Comparison of ENCODE assay signal across 28 cellular contexts in the genomic region with DNA sequence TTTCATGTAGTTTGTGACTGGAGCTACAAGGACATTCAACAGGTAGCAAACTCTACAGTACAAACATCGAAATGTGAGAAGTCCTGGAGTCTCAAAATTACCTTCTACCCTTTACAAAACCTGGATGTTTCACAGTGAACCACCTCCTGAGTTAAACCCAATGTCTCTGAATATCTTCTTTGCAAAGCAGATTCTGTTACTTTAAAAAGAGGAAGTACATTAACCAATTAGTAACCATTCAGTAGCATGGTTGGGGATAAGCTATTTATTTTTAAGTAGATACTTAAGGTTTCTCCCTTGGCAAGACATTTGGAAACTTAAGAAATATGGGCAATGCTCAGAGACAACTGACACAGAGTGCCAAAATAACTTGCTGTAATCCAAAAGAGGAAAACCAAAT.
DNase-seq lines count a peak whose midpoint lies in the region; ATAC-seq and TF ChIP-seq lines count a peak whose summit lies in the region.
"Had no signal": no experiment of that assay in that cellular context is flagged by ENCODE, and none has a peak within 500 bp of the region (broad histone marks: within the 10 kb centered on the region; RNA-seq: fewer than 3 reads in every experiment).

No MANE protein-coding gene starts in this region.

- no peaks in the 10 kb centered on the region for H3K9me3 ChIP-seq in mucosa of descending colon
- H3K9me3 ChIP-seq in esophagus squamous epithelium, result no peaks in the 10 kb centered on the region
- H3K9me3 ChIP-seq: left ventricle myocardium inferior had no signal

- no peak overlapping the region for H3K27ac ChIP-seq in esophagus squamous epithelium
- H3K27ac ChIP-seq: cardiac muscle cell, coronary artery, hepatocyte, left ventricle myocardium inferior, RWPE1 had no signal

- no peak for TF ChIP-seq POLR2A in esophagus squamous epithelium (IDR thresholded peaks at IDR 0.05)

- ATAC-seq in GM21786 (IDR thresholded peaks at IDR 0.05; ENCODE audit: unreplicated experiment) (peak; percentile 69), HG03565 (IDR thresholded peaks at IDR 0.05; ENCODE audit: unreplicated experiment) (peak; percentile 43), HG03280 (IDR thresholded peaks at IDR 0.05; ENCODE audit: unreplicated experiment) (no peak), mucosa of descending colon (no peak)
- ATAC-seq: effector memory CD8-positive, alpha-beta T cell; K562; naive thymus-derived CD4-positive, alpha-beta T cell; SK-N-SH treated with all-trans-retinoic acid at 6 μM for 48 hours had no signal

- H3K4me3 ChIP-seq in mucosa of descending colon (no peak overlapping the region), esophagus squamous epithelium (no peak overlapping the region)
- H3K4me3 ChIP-seq: cardiac muscle cell, coronary artery, hepatocyte, K562, left ventricle myocardium inferior had no signal

- intact Hi-C loops in mucosa of descending colon (cut with DNase I, micrococcal nuclease) (no loop called here), esophagus squamous epithelium (cut with DNase I) (no loop called here)

- 39 to 53% methylated on average over 1 of the region's 1 CpG for WGBS in esophagus squamous epithelium, 2 donors

- H3K36me3 ChIP-seq in mucosa of descending colon (ENCODE audit: low read depth) (no peaks in the 10 kb centered on the region), esophagus squamous epithelium (no peaks in the 10 kb centered on the region)
- H3K36me3 ChIP-seq: cardiac muscle cell, left ventricle myocardium inferior had no signal

- no peaks in the 10 kb centered on the region for H3K27me3 ChIP-seq in esophagus squamous epithelium
- H3K27me3 ChIP-seq: cardiac muscle cell, hepatocyte had no signal

- DNase-seq in NOMO-1 treated with DMSO at 0.1 percent for 48 hours (lab: John Stamatoyannopoulos, UW; ENCODE audit: unreplicated experiment), result peak; percentile 18
- DNase-seq in NOMO-1 treated with dmso at 0.1 percent for 144 hours (lab: John Stamatoyannopoulos, UW; ENCODE audit: unreplicated experiment), result no peak
- DNase-seq in SK-N-DZ (ENCODE audit: low spot score), result no peak
- no peak for DNase-seq in mucosa of descending colon
- no peak for DNase-seq in esophagus squamous epithelium (lab: John Stamatoyannopoulos, UW)
- DNase-seq: 8988T; activated B cell treated with CpG ODN at 0.5 μM for 24 hours; activated naive CD4-positive, alpha-beta T cell treated with anti-CD3 and anti-CD28 coated beads, Interleukin-2, amount 50 U/mL, for 16 hours; AML-193; CD4-positive, alpha-beta memory T cell; DMS 273 treated with DMSO at 0.1 percent for 48 hours; effector memory CD8-positive, alpha-beta T cell; foreskin melanocyte; left ventricle myocardium inferior; naive thymus-derived CD4-positive, alpha-beta T cell; NCI-H1694 treated with DMSO at 0.1 percent for 48 hours; NCI-H2171 treated with DMSO at 0.1 percent for 48 hours; NCI-H524 treated with DMSO at 0.1 percent for 48 hours; T1000 had no signal

- TF ChIP-seq CTCF in mucosa of descending colon (IDR thresholded peaks at IDR 0.05), result no peak
- no peak for TF ChIP-seq CTCF in esophagus squamous epithelium (IDR thresholded peaks at IDR 0.05)

- H3K4me1 ChIP-seq in mucosa of descending colon (ENCODE audit: low read depth) (no peaks in the 10 kb centered on the region), esophagus squamous epithelium (no peaks in the 10 kb centered on the region)
- H3K4me1 ChIP-seq: left ventricle myocardium inferior had no signal

Comparison
In these comparisons a context has a peak if more than half of its experiments do, and no peak if none do; other contexts are left out.
1. ATAC-seq: peak in GM21786 (single experiment) and HG03565 (single experiment); none in HG03280 (single experiment) and mucosa of descending colon (single experiment).